23 cellular contexts compared by ENCODE assay signal in the genomic region with DNA sequence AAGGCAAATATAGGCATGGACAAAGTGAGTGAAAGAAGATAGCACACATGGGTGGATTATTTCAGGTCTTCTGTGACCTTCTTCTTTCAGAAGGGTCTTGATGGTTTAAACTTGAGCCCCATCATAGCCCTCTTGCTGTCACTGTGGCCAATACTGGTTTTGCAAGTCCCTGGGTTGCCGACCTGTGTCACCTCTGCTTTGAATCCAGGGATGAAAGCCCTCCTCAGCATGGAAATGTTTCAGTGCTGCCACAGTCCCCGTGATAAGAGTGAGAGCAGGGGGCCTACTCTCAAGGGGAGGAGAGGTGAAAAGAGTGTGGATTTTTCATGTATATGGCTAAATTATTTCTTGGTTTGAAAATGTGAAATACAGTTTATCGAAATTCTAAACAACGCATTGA.
"Had no signal": no experiment of that assay in that cellular context is flagged by ENCODE, and none has a peak within 500 bp of the region (broad histone marks: within the 10 kb centered on the region; RNA-seq: fewer than 3 reads in every experiment).

No MANE protein-coding gene starts in this region.

- ATAC-seq: activated CD4-positive, alpha-beta T cell treated with anti-CD3 and anti-CD28 coated beads for 36 hours; activated CD8-positive, alpha-beta T cell treated with anti-CD3 and anti-CD28 coated beads for 36 hours; activated naive CD4-positive, alpha-beta T cell treated with anti-CD3 and anti-CD28 coated beads, Interleukin-2, amount 50 U/mL, for 72 hours had no signal

- H3K27me3 Mint-ChIP-seq: activated CD4-positive, alpha-beta T cell treated with anti-CD3 and anti-CD28 coated beads for 36 hours; activated CD8-positive, alpha-beta T cell treated with anti-CD3 and anti-CD28 coated beads for 36 hours; brain had no signal

- H3K4me3 ChIP-seq: MG63 had no signal

- H3K9me3 ChIP-seq: MG63 had no signal

- H3K4me3 Mint-ChIP-seq: activated CD4-positive, alpha-beta T cell treated with anti-CD3 and anti-CD28 coated beads for 36 hours; activated CD8-positive, alpha-beta T cell treated with anti-CD3 and anti-CD28 coated beads for 36 hours; brain had no signal

- H3K27ac Mint-ChIP-seq: activated CD4-positive, alpha-beta T cell treated with anti-CD3 and anti-CD28 coated beads for 36 hours; activated CD8-positive, alpha-beta T cell treated with anti-CD3 and anti-CD28 coated beads for 36 hours had no signal

- H3K27me3 ChIP-seq: MG63 had no signal

- DNase-seq: activated CD4-positive, alpha-beta T cell treated with anti-CD3 and anti-CD28 coated beads for 36 hours; activated CD4-positive, CD25-positive, alpha-beta regulatory T cell; activated CD8-positive, alpha-beta memory T cell treated with anti-CD3 and anti-CD28 coated beads, Interleukin-2, amount 50 U/mL, for 4 hours; activated CD8-positive, alpha-beta T cell treated with anti-CD3 and anti-CD28 coated beads for 36 hours; activated effector memory CD4-positive, alpha-beta T cell treated with anti-CD3 and anti-CD28 coated beads, Interleukin-2, amount 50 U/mL, for 16 hours; activated naive CD4-positive, alpha-beta T cell treated with Interleukin-2 at 50 U/mL for 16 hours; amygdala; MG63; MV-4-11; NCI-H1092 treated with DMSO at 0.1 percent for 48 hours; NCI-H1417 treated with DMSO at 0.1 percent for 48 hours; NCI-H1694; NCI-H2029; NCI-H2107; NCI-H2171 treated with DMSO at 0.1 percent for 48 hours; NCI-H226; NCI-H526 treated with DMSO at 0.1 percent for 48 hours; NCI-H82; SIG-M5; T-helper 2 cell; T1000 had no signal

- H3K4me1 Mint-ChIP-seq: activated CD4-positive, alpha-beta T cell treated with anti-CD3 and anti-CD28 coated beads for 36 hours; brain had no signal

- H3K9me3 Mint-ChIP-seq: activated CD8-positive, alpha-beta T cell treated with anti-CD3 and anti-CD28 coated beads for 36 hours; activated naive CD4-positive, alpha-beta T cell treated with anti-CD3 and anti-CD28 coated beads, Interleukin-2, amount 50 U/mL, for 72 hours; brain had no signal
